Comparison of ENCODE assay signal across 11 cellular contexts in genomic region chr11:134951305-134951700, GRCh38.
DNase-seq lines count a peak whose midpoint lies in the region; TF ChIP-seq lines count a peak whose summit lies in the region.
"Had no signal": no experiment of that assay in that cellular context is flagged by ENCODE, and none has a peak within 500 bp of the region (broad histone marks: within the 10 kb centered on the region; RNA-seq: fewer than 3 reads in every experiment).

No MANE protein-coding gene starts in this region.

- H3K14ac ChIP-seq in neuronal stem cell (ENCODE audit: low read length) = no peak overlapping the region

- intact Hi-C loops in sigmoid colon (cut with DNase I) = no loop called here

- peak; percentile 73 for DNase-seq in AG10803 (ENCODE audit: low read depth)
- DNase-seq in RPMI7951 (ENCODE audit: low read depth) = peak; percentile 73
- DNase-seq in fibroblast of gingiva (ENCODE audit: low read depth) = peak; percentile 77
- DNase-seq in neuronal stem cell (ENCODE audit: low spot score) = no peak
- DNase-seq in activated gamma-delta T cell (lab: John Stamatoyannopoulos, UW) = no peak
- no peak for DNase-seq in cerebellum (ENCODE audit: low spot score)
- no peak for DNase-seq in sigmoid colon
- no peak for DNase-seq in NCI-H510A treated with DMSO at 0.1 percent for 48 hours (lab: John Stamatoyannopoulos, UW)
- DNase-seq: NCI-H1930; stimulated activated naive CD8-positive, alpha-beta T cell treated with anti-CD3 and anti-CD28 coated beads, Interleukin-15, Interleukin-2, amounts not matched to agents 100 U/mL and 50 U/mL, for 24 hours had no signal

- H3K4me3 ChIP-seq in AG10803 (ENCODE audit: low read length) (no peak overlapping the region), neuronal stem cell (ENCODE audit: low read length in 2 of 2) (no peak overlapping the region), sigmoid colon (no peak overlapping the region)

- H3K27me3 ChIP-seq in neuronal stem cell (ENCODE audit: control insufficient read depth in 3 of 3, insufficient read depth in 3 of 3, low read depth in 1 of 3, low read length in 3 of 3) (no peaks in the 10 kb centered on the region), sigmoid colon (peaks cover 0 to 2% (median 0%) of the 10 kb centered on the region in 3 donors)

- H3K4ac ChIP-seq in neuronal stem cell (ENCODE audit: low read length) = no peak overlapping the region

- no peak overlapping the region for H4K91ac ChIP-seq in neuronal stem cell (ENCODE audit: low read depth, low read length, poor library complexity)

- no peaks in the 10 kb centered on the region for H3K9me3 ChIP-seq in neuronal stem cell (replicated peaks in 1 of 2; ENCODE audit: control insufficient read depth in 2 of 2, insufficient read depth in 1 of 2, low read depth in 1 of 2, low read length in 2 of 2)
- H3K9me3 ChIP-seq in sigmoid colon = no peaks in the 10 kb centered on the region

- peak overlapping the region; percentile 17 for H2AFZ ChIP-seq in neuronal stem cell (ENCODE audit: low read length)

- H3K4me2 ChIP-seq in neuronal stem cell (ENCODE audit: insufficient read depth, low read length, poor library complexity, severe bottlenecking) = no peak overlapping the region

- no peak for TF ChIP-seq EP300 in sigmoid colon (IDR thresholded peaks at IDR 0.05)

- H3K27ac ChIP-seq in neuronal stem cell (replicated peaks; ENCODE audit: low read length) = no peak overlapping the region
- no peak overlapping the region for H3K27ac ChIP-seq in sigmoid colon
- H3K27ac ChIP-seq: C4-2B had no signal

- H2BK5ac ChIP-seq in neuronal stem cell (ENCODE audit: low read length) = no peak overlapping the region

- no peak overlapping the region for H2BK120ac ChIP-seq in neuronal stem cell (ENCODE audit: low read depth, low read length)

- H3K18ac ChIP-seq in neuronal stem cell (ENCODE audit: low read length) = no peak overlapping the region

- peaks cover 0 to 3% of the 10 kb centered on the region in 2 donors for H3K4me1 ChIP-seq in neuronal stem cell (ENCODE audit: control insufficient read depth in 2 of 2, insufficient read depth in 1 of 2, low read depth in 1 of 2, low read length in 2 of 2)
- H3K4me1 ChIP-seq in sigmoid colon = peaks cover 0 to 10% (median 5%) of the 10 kb centered on the region in 4 donors

- TF ChIP-seq POLR2A in sigmoid colon (IDR thresholded peaks at IDR 0.05) = no peak

- no peak overlapping the region for H3K9ac ChIP-seq in neuronal stem cell (ENCODE audit: low read depth, low read length, poor library complexity)

- TF ChIP-seq CTCF in AG10803 (conservative IDR thresholded peaks at IDR 0.05; ENCODE audit: low read length) (no peak), sigmoid colon (IDR thresholded peaks at IDR 0.05) (no peak)

- H3K79me1 ChIP-seq in neuronal stem cell (ENCODE audit: low read depth, low read length) = no peaks in the 10 kb centered on the region

- H2BK12ac ChIP-seq in neuronal stem cell (ENCODE audit: low read length) = no peak overlapping the region

- no peak overlapping the region for H2AK5ac ChIP-seq in neuronal stem cell (ENCODE audit: low read depth, low read length)

- H4K8ac ChIP-seq in neuronal stem cell (ENCODE audit: low read depth, low read length) = no peak overlapping the region

- H3K36me3 ChIP-seq in neuronal stem cell (replicated peaks in 1 of 2; ENCODE audit: control insufficient read depth in 2 of 2, insufficient read depth in 2 of 2, low read length in 2 of 2) = no peaks in the 10 kb centered on the region
- H3K36me3 ChIP-seq in sigmoid colon = no peaks in the 10 kb centered on the region

- no CpG with 5 or more reads among the region's 6 CpGs for WGBS in neuronal stem cell (ENCODE audit: extremely low coverage in 2 of 2, insufficient read length in 2 of 2, insufficient replicate concordance in 1 of 2), 2 donors
- WGBS in sigmoid colon, 2 donors = 68 to 72% methylated on average over 6 of the region's 6 CpGs

- no peak overlapping the region for H2BK15ac ChIP-seq in neuronal stem cell (ENCODE audit: low read length)

- no peak overlapping the region for H3K23ac ChIP-seq in neuronal stem cell (ENCODE audit: low read depth, low read length, poor library complexity)

Comparison
In these comparisons a context has a peak if more than half of its experiments do, and no peak if none do; other contexts are left out.
1. DNase-seq: peak in AG10803 (single experiment), RPMI7951 (single experiment) and fibroblast of gingiva (single experiment); none in neuronal stem cell (single experiment), activated gamma-delta T cell (single experiment), cerebellum (single experiment), sigmoid colon (single experiment) and NCI-H510A treated with DMSO at 0.1 percent for 48 hours (single experiment).